In the genomic region with DNA sequence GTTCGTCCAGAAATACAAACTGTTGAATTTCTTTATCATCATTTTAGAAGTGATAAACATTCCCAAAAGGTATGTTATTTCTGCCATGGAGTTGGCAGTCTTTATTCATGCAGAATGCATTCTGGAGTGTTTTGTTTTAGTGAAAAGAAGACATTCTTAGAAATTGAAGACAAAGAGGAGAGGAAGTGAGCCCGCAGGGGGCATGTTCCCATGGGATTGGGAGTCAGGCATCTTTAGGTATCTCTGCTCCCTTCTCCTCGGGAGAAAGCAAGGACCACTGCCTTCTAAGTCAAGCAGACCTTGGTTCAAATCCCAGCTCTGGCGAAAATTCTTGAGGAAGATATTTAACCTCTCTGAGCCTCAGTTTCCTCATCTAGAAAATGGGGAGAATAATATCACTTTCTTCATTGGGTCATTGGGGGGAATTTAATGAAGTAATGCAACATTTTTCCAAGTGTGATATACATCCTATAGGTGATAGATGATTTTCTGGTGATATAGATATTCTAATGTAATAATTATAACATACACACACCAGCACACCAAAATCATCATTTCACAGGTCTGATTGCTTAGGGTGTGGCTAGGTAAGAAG, we compare ENCODE assay signal across 1 cellular context.
TF ChIP-seq lines count a peak whose summit lies in the region.

No MANE protein-coding gene starts in this region.

TF ChIP-seq in K562, 482 proteins besides CTCF, POLR2A, EP300 and RAD21 (continued from another document):
- TF ChIP-seq, protein P1, sequence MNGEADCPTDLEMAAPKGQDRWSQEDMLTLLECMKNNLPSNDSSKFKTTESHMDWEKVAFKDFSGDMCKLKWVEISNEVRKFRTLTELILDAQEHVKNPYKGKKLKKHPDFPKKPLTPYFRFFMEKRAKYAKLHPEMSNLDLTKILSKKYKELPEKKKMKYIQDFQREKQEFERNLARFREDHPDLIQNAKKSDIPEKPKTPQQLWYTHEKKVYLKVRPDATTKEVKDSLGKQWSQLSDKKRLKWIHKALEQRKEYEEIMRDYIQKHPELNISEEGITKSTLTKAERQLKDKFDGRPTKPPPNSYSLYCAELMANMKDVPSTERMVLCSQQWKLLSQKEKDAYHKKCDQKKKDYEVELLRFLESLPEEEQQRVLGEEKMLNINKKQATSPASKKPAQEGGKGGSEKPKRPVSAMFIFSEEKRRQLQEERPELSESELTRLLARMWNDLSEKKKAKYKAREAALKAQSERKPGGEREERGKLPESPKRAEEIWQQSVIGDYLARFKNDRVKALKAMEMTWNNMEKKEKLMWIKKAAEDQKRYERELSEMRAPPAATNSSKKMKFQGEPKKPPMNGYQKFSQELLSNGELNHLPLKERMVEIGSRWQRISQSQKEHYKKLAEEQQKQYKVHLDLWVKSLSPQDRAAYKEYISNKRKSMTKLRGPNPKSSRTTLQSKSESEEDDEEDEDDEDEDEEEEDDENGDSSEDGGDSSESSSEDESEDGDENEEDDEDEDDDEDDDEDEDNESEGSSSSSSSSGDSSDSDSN (IDR thresholded peaks at IDR 0.05; ENCODE audit: borderline replicate concordance in 1 of 2, low read depth in 2 of 2, low read length in 2 of 2) = no peak
- TF ChIP-seq TBL1XR1 (IDR thresholded peaks at IDR 0.05; ENCODE audit: low read length in 2 of 2) (no peak), SETDB1 (IDR thresholded peaks at IDR 0.05; ENCODE audit: low read length) (no peak), SOX6 (IDR thresholded peaks at IDR 0.05) (no peak), TEAD4 (IDR thresholded peaks at IDR 0.05; ENCODE audit: low read length) (no peak), TEAD4 (CRISPR knock-in tag; IDR thresholded peaks at IDR 0.05; ENCODE audit: borderline replicate concordance) (no peak), CHD4 (IDR thresholded peaks at IDR 0.05; ENCODE audit: insufficient read depth, insufficient replicate concordance, low read depth, low read length, poor library complexity, severe bottlenecking) (peak; percentile 60), RFX1 (IDR thresholded peaks at IDR 0.05) (no peak), SMAD4 (CRISPR knock-in tag; conservative IDR thresholded peaks at IDR 0.05) (no peak), ZKSCAN8 (CRISPR knock-in tag; IDR thresholded peaks at IDR 0.05) (peak; percentile 33; the same call in 1 of the 2 replicates), ESRRA (IDR thresholded peaks at IDR 0.05; ENCODE audit: borderline replicate concordance, low read depth) (no peak), TOE1 (IDR thresholded peaks at IDR 0.05; ENCODE audit: borderline replicate concordance) (no peak), TOE1 (CRISPR knock-in tag; IDR thresholded peaks at IDR 0.05; ENCODE audit: borderline replicate concordance, low read depth) (no peak), COPS2 (conservative IDR thresholded peaks at IDR 0.05) (no peak), MAZ (CRISPR knock-in tag; conservative IDR thresholded peaks at IDR 0.05 in 1 of 2, IDR thresholded peaks at IDR 0.05 in 1 of 2) (0 out of 4 replicates have a peak, but pooled peaks of 1 of the 2 experiments have one; percentile 27), PHB (CRISPR knock-in tag; IDR thresholded peaks at IDR 0.05) (no peak), CCNT2 (IDR thresholded peaks at IDR 0.05; ENCODE audit: borderline replicate concordance, extremely low read depth, insufficient read length, low read depth, low read length) (no peak), MAFG (tag; conservative IDR thresholded peaks at IDR 0.05) (no peak), MTF1 (CRISPR knock-in tag; IDR thresholded peaks at IDR 0.05; ENCODE audit: borderline replicate concordance) (no peak), ZNF174 (CRISPR knock-in tag; IDR thresholded peaks at IDR 0.05) (no peak), LARP7 (IDR thresholded peaks at IDR 0.05) (no peak), ADNP (tag; IDR thresholded peaks at IDR 0.05) (peak; percentile 52; the same call in 1 of the 2 replicates), RBM25 (IDR thresholded peaks at IDR 0.05; ENCODE audit: low read depth, low read length, severe bottlenecking) (peak; percentile 93), L3MBTL2 (IDR thresholded peaks at IDR 0.05) (no peak), FOXK1 (CRISPR knock-in tag; IDR thresholded peaks at IDR 0.05; ENCODE audit: borderline replicate concordance) (no peak), ZNF41 (CRISPR knock-in tag; conservative IDR thresholded peaks at IDR 0.05) (no peak), ZZZ3 (IDR thresholded peaks at IDR 0.05) (no peak), TCF7 (IDR thresholded peaks at IDR 0.05; ENCODE audit: borderline replicate concordance) (no peak), NCOA4 (IDR thresholded peaks at IDR 0.05; ENCODE audit: partially characterized antibody) (no peak), ZNF77 (CRISPR knock-in tag; IDR thresholded peaks at IDR 0.05) (no peak), ARID2 (IDR thresholded peaks at IDR 0.05) (no peak), ZNF445 (CRISPR knock-in tag; IDR thresholded peaks at IDR 0.05; ENCODE audit: low read depth) (no peak), ZNF347 (CRISPR knock-in tag; IDR thresholded peaks at IDR 0.05; ENCODE audit: low read depth) (no peak), MEF2A (IDR thresholded peaks at IDR 0.05; ENCODE audit: control insufficient read depth, low read depth, low read length) (no peak), ZNF23 (CRISPR knock-in tag; IDR thresholded peaks at IDR 0.05) (no peak), PHF21A (IDR thresholded peaks at IDR 0.05; ENCODE audit: borderline replicate concordance, low read depth) (no peak), ETS2 (tag; IDR thresholded peaks at IDR 0.05; ENCODE audit: borderline replicate concordance, poor library complexity, severe bottlenecking) (no peak), ETV6 (IDR thresholded peaks at IDR 0.05; ENCODE audit: borderline replicate concordance in 1 of 2, low read depth in 2 of 2, low read length in 1 of 2) (peak in 1 of 2 experiments; percentile 8; a peak in 1 of 4 replicates), ETV6 (CRISPR knock-in tag; IDR thresholded peaks at IDR 0.05; ENCODE audit: borderline replicate concordance) (no peak), ZNF184 (CRISPR knock-in tag; IDR thresholded peaks at IDR 0.05) (no peak), BCOR (IDR thresholded peaks at IDR 0.05) (peak; percentile 65; the same call in 1 of the 2 replicates), PHTF2 (CRISPR knock-in tag; IDR thresholded peaks at IDR 0.05) (no peak), ZNF431 (CRISPR knock-in tag; IDR thresholded peaks at IDR 0.05) (no peak), RBM17 (IDR thresholded peaks at IDR 0.05; ENCODE audit: borderline replicate concordance, low read depth, low read length) (no peak)
- TF ChIP-seq, protein P2, sequence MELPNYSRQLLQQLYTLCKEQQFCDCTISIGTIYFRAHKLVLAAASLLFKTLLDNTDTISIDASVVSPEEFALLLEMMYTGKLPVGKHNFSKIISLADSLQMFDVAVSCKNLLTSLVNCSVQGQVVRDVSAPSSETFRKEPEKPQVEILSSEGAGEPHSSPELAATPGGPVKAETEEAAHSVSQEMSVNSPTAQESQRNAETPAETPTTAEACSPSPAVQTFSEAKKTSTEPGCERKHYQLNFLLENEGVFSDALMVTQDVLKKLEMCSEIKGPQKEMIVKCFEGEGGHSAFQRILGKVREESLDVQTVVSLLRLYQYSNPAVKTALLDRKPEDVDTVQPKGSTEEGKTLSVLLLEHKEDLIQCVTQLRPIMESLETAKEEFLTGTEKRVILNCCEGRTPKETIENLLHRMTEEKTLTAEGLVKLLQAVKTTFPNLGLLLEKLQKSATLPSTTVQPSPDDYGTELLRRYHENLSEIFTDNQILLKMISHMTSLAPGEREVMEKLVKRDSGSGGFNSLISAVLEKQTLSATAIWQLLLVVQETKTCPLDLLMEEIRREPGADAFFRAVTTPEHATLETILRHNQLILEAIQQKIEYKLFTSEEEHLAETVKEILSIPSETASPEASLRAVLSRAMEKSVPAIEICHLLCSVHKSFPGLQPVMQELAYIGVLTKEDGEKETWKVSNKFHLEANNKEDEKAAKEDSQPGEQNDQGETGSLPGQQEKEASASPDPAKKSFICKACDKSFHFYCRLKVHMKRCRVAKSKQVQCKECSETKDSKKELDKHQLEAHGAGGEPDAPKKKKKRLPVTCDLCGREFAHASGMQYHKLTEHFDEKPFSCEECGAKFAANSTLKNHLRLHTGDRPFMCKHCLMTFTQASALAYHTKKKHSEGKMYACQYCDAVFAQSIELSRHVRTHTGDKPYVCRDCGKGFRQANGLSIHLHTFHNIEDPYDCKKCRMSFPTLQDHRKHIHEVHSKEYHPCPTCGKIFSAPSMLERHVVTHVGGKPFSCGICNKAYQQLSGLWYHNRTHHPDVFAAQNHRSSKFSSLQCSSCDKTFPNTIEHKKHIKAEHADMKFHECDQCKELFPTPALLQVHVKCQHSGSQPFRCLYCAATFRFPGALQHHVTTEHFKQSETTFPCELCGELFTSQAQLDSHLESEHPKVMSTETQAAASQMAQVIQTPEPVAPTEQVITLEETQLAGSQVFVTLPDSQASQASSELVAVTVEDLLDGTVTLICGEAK (IDR thresholded peaks at IDR 0.05) = no peak
- TF ChIP-seq, protein P2 (CRISPR knock-in tag; IDR thresholded peaks at IDR 0.05) = no peak
- TF ChIP-seq, protein P3, sequence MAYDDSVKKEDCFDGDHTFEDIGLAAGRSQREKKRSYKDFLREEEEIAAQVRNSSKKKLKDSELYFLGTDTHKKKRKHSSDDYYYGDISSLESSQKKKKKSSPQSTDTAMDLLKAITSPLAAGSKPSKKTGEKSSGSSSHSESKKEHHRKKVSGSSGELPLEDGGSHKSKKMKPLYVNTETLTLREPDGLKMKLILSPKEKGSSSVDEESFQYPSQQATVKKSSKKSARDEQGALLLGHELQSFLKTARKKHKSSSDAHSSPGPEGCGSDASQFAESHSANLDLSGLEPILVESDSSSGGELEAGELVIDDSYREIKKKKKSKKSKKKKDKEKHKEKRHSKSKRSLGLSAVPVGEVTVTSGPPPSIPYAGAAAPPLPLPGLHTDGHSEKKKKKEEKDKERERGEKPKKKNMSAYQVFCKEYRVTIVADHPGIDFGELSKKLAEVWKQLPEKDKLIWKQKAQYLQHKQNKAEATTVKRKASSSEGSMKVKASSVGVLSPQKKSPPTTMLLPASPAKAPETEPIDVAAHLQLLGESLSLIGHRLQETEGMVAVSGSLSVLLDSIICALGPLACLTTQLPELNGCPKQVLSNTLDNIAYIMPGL (CRISPR knock-in tag; IDR thresholded peaks at IDR 0.05) = no peak
- TF ChIP-seq, protein P4, sequence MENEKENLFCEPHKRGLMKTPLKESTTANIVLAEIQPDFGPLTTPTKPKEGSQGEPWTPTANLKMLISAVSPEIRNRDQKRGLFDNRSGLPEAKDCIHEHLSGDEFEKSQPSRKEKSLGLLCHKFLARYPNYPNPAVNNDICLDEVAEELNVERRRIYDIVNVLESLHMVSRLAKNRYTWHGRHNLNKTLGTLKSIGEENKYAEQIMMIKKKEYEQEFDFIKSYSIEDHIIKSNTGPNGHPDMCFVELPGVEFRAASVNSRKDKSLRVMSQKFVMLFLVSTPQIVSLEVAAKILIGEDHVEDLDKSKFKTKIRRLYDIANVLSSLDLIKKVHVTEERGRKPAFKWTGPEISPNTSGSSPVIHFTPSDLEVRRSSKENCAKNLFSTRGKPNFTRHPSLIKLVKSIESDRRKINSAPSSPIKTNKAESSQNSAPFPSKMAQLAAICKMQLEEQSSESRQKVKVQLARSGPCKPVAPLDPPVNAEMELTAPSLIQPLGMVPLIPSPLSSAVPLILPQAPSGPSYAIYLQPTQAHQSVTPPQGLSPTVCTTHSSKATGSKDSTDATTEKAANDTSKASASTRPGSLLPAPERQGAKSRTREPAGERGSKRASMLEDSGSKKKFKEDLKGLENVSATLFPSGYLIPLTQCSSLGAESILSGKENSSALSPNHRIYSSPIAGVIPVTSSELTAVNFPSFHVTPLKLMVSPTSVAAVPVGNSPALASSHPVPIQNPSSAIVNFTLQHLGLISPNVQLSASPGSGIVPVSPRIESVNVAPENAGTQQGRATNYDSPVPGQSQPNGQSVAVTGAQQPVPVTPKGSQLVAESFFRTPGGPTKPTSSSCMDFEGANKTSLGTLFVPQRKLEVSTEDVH (IDR thresholded peaks at IDR 0.05; ENCODE audit: low read depth, partially characterized antibody) = no peak
- TF ChIP-seq, protein P5, sequence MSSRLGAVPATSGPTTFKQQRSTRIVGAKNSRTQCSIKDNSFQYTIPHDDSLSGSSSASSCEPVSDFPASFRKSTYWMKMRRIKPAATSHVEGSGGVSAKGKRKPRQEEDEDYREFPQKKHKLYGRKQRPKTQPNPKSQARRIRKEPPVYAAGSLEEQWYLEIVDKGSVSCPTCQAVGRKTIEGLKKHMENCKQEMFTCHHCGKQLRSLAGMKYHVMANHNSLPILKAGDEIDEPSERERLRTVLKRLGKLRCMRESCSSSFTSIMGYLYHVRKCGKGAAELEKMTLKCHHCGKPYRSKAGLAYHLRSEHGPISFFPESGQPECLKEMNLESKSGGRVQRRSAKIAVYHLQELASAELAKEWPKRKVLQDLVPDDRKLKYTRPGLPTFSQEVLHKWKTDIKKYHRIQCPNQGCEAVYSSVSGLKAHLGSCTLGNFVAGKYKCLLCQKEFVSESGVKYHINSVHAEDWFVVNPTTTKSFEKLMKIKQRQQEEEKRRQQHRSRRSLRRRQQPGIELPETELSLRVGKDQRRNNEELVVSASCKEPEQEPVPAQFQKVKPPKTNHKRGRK (tag; IDR thresholded peaks at IDR 0.05) = no peak
- TF ChIP-seq, protein P6, sequence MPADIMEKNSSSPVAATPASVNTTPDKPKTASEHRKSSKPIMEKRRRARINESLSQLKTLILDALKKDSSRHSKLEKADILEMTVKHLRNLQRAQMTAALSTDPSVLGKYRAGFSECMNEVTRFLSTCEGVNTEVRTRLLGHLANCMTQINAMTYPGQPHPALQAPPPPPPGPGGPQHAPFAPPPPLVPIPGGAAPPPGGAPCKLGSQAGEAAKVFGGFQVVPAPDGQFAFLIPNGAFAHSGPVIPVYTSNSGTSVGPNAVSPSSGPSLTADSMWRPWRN (IDR thresholded peaks at IDR 0.05; ENCODE audit: low read depth) = no peak
